In genomic region chr5:97832645-97833296, GRCh38 we compare ENCODE assay signal across 8 cellular contexts.
"Had no signal": no experiment of that assay in that cellular context is flagged by ENCODE, and none has a peak within 500 bp of the region (broad histone marks: within the 10 kb centered on the region; RNA-seq: fewer than 3 reads in every experiment).

No MANE protein-coding gene starts in this region.

- H3K9me3 Mint-ChIP-seq: HFFc6 had no signal

- H3K9ac ChIP-seq: GM23248 had no signal

- H3K9me3 ChIP-seq: HAP-1 had no signal

- H3K4me3 Mint-ChIP-seq: HFFc6 had no signal

- DNase-seq: GM23248, GOT3, H7, HFFc6, IMR-90 had no signal

- H3K36me3 ChIP-seq: HAP-1 had no signal

- H3K27ac Mint-ChIP-seq: HFFc6 had no signal

- H3K4me3 ChIP-seq: GM23248, HAP-1, K562 had no signal

- H3K27ac ChIP-seq: GM23248 had no signal

- H3K4me1 ChIP-seq: HAP-1 had no signal

- ATAC-seq: HCT116, K562 had no signal
